12 cellular contexts compared by ENCODE assay signal in genomic region chr4:88793473-88793872, GRCh38.
DNase-seq lines count a peak whose midpoint lies in the region; ATAC-seq and TF ChIP-seq lines count a peak whose summit lies in the region.
"Had no signal": no experiment of that assay in that cellular context is flagged by ENCODE, and none has a peak within 500 bp of the region (broad histone marks: within the 10 kb centered on the region; RNA-seq: fewer than 3 reads in every experiment).

No MANE protein-coding gene starts in this region.

- H3K79me2 ChIP-seq in PC-9 (ENCODE audit: low read depth) = no peaks in the 10 kb centered on the region

- peak overlapping the region; percentile 73 for H3K27ac ChIP-seq in PC-9
- no peak overlapping the region for H3K27ac ChIP-seq in ovary
- H3K27ac ChIP-seq: upper lobe of right lung had no signal

- H3K4me2 ChIP-seq in PC-9 = no peak overlapping the region

- intact Hi-C loops in PC-9 (cut with micrococcal nuclease; ENCODE audit: unreplicated experiment) (no loop called here), left cardiac atrium (cut with DNase I) (no loop called here), ovary (cut with DNase I) (no loop called here)

- CTCF ChIA-PET in PC-9 (lab: Charles Lee) = no interaction called here

- TF ChIP-seq CTCF in PC-9 (conservative IDR thresholded peaks at IDR 0.05) (no peak), ovary (IDR thresholded peaks at IDR 0.05) (no peak)

- ATAC-seq in GM18499 (IDR thresholded peaks at IDR 0.05; ENCODE audit: insufficient read depth, unreplicated experiment) = peak; percentile 69
- peak; percentile 61 for ATAC-seq in GM19438 (IDR thresholded peaks at IDR 0.05; ENCODE audit: low read depth, unreplicated experiment)
- ATAC-seq in HG02981 (IDR thresholded peaks at IDR 0.05; ENCODE audit: unreplicated experiment) = peak; percentile 59
- no peak for ATAC-seq in left cardiac atrium
- ATAC-seq: sciatic nerve had no signal

- WGBS in ovary, 3 donors = 90 to 96% (median 95%) methylated on average over 1 of the region's 1 CpG

- no peaks in the 10 kb centered on the region for H4K20me1 ChIP-seq in PC-9 (ENCODE audit: insufficient read depth)

- POLR2A ChIA-PET in PC-9 (lab: Charles Lee; ENCODE audit: unreplicated experiment) = no interaction called here

- no peaks in the 10 kb centered on the region for H3K27me3 ChIP-seq in PC-9 (ENCODE audit: insufficient read depth, low read depth)
- H3K27me3 ChIP-seq in ovary = no peaks in the 10 kb centered on the region
- H3K27me3 ChIP-seq: upper lobe of right lung had no signal

- H3K36me3 ChIP-seq in PC-9 (ENCODE audit: low read depth) (no peaks in the 10 kb centered on the region), ovary (no peaks in the 10 kb centered on the region)

- DNase-seq in PC-9 (no peak), left cardiac atrium (no peak), ovary (no peak), SIG-M5 (lab: John Stamatoyannopoulos, UW) (no peak)
- DNase-seq in stimulated activated CD4-positive, alpha-beta T cell treated with anti-CD3 and anti-CD28 coated beads, Interleukin-4, amount 100 ng/mL, for 24 hours = no peak
- DNase-seq: midbrain, T1000, upper lobe of right lung had no signal

- H3K9me2 ChIP-seq in PC-9 (ENCODE audit: insufficient read depth) = no peaks in the 10 kb centered on the region

- peaks cover 18% of the 10 kb centered on the region for H3F3A ChIP-seq in PC-9 (ENCODE audit: insufficient read depth, low read depth)

- no peak overlapping the region for H2AFZ ChIP-seq in PC-9

- no peak for TF ChIP-seq POLR2A in ovary (IDR thresholded peaks at IDR 0.05)

- no peak for TF ChIP-seq EP300 in ovary (IDR thresholded peaks at IDR 0.05)

- H3K9me3 ChIP-seq in PC-9 (ENCODE audit: insufficient read depth, low read depth) (no peaks in the 10 kb centered on the region), ovary (no peaks in the 10 kb centered on the region)

- BruUV-seq in PC-9 (replicated peaks; lab: Mats Ljungman, UMichigan) = no TSS peak

- peaks cover 28% of the 10 kb centered on the region for H3K4me1 ChIP-seq in PC-9 (replicated peaks; ENCODE audit: insufficient read depth)
- no peaks in the 10 kb centered on the region for H3K4me1 ChIP-seq in ovary (ENCODE audit: insufficient read depth)

- H3K4me3 ChIP-seq in PC-9 (no peak overlapping the region), ovary (no peak overlapping the region)
- H3K4me3 ChIP-seq: upper lobe of right lung had no signal

Comparison
In these comparisons a context has a peak if more than half of its experiments do, and no peak if none do; other contexts are left out.
1. ATAC-seq: peak in GM18499 (single experiment), GM19438 (single experiment) and HG02981 (single experiment); none in left cardiac atrium (0 of 2).